Comparison of ENCODE assay signal across 8 cellular contexts in the genomic region with DNA sequence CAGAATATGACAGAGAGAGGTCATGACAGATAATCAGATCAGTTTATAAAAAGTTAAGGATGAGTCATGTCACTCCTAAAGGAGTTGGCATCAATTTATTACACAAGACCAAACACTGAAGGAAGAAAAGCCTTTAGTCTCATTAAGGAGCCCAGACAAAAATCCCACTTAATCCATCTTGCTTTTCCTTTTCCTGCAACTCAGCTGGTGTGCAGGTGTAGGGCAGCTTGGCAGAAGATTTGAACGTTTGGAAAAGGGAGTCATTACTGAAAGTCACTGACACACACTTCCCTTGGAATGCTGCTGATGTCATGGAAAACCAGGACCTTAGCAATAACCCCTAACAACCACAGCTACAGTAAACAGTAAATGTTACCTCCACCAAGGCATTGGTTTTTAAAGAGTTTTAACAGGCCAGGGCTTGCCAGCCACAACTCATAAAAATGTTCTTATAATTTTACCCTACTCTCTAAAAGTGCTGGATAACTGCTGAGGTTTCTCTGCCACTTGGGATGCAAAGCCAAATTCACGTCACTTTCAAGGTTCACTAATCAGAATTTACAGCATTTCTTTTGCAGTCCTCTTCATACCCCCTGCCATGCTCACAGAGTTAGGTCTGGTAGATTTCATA.
DNase-seq lines count a peak whose midpoint lies in the region; ATAC-seq and TF ChIP-seq lines count a peak whose summit lies in the region.

No MANE protein-coding gene starts in this region.

- no peaks in the 10 kb centered on the region for H3K27me3 Mint-ChIP-seq in glutamatergic neuron (ENCODE audit: unreplicated experiment)

- H3K9ac ChIP-seq in colonic mucosa (ENCODE audit: low read depth in 2 of 2, low read length in 2 of 2), result no peak overlapping the region

- intact Hi-C loops in colonic mucosa (cut with DNase I), result loop anchor here (10.0 kb wide), 1 partner anchor 195 kb away; no protein-coding TSS in a partner anchor

- H3K4me1 ChIP-seq in colonic mucosa, result peaks cover 14% of the 10 kb centered on the region

- H3K27me3 ChIP-seq in colonic mucosa (no peaks in the 10 kb centered on the region), H7 (ENCODE audit: control insufficient read depth, insufficient read depth, low read length) (no peaks in the 10 kb centered on the region)

- H3K4me1 Mint-ChIP-seq in glutamatergic neuron (ENCODE audit: low read depth, unreplicated experiment), result peaks cover 10% of the 10 kb centered on the region

- H3K36me3 Mint-ChIP-seq in glutamatergic neuron (ENCODE audit: unreplicated experiment), result no peaks in the 10 kb centered on the region

- H3K36me3 ChIP-seq in colonic mucosa (no peaks in the 10 kb centered on the region), H7 (replicated peaks; ENCODE audit: control insufficient read depth, insufficient read depth, low read length) (no peaks in the 10 kb centered on the region)

- ATAC-seq in HG02571 (IDR thresholded peaks at IDR 0.05; ENCODE audit: unreplicated experiment), result no peak

- TF ChIP-seq CTCF in colonic mucosa (IDR thresholded peaks at IDR 0.05) (no peak), glutamatergic neuron (IDR thresholded peaks at IDR 0.05; ENCODE audit: partially characterized antibody, unreplicated experiment) (no peak)

- no peaks in the 10 kb centered on the region for H3K9me3 ChIP-seq in colonic mucosa

- H3K27ac ChIP-seq in colonic mucosa, result peak overlapping the region; percentile 65

- no peak overlapping the region for H3K4me3 ChIP-seq in colonic mucosa
- no peak overlapping the region for H3K4me3 ChIP-seq in H7 (ENCODE audit: insufficient read depth, low read depth, low read length)

- H3K27ac Mint-ChIP-seq in glutamatergic neuron (ENCODE audit: unreplicated experiment), result no peak overlapping the region

- no peaks in the 10 kb centered on the region for H3K9me3 Mint-ChIP-seq in glutamatergic neuron (ENCODE audit: unreplicated experiment)

- H3K4me3 Mint-ChIP-seq in glutamatergic neuron (ENCODE audit: unreplicated experiment), result no peak overlapping the region

- DNase-seq in AG20443 (ENCODE audit: low spot score), result peak; percentile 72
- DNase-seq in NCI-H187 treated with DMSO at 0.1 percent for 48 hours (lab: John Stamatoyannopoulos, UW), result peak; percentile 39
- DNase-seq in colonic mucosa, result peak; percentile 74
- DNase-seq in medulla oblongata (ENCODE audit: extremely low spot score), result peak; percentile 28
- no peak for DNase-seq in stimulated activated CD4-positive, alpha-beta T cell treated with anti-CD3 and anti-CD28 coated beads, Interleukin-4, amount 100 ng/mL, for 1 hour
- no peak for DNase-seq in glutamatergic neuron
- DNase-seq in H7, result no peak

Comparison
In these comparisons a context has a peak if more than half of its experiments do, and no peak if none do; other contexts are left out.
1. DNase-seq: peak in AG20443 (single experiment), NCI-H187 treated with DMSO at 0.1 percent for 48 hours (single experiment), colonic mucosa (single experiment) and medulla oblongata (single experiment); none in stimulated activated CD4-positive, alpha-beta T cell treated with anti-CD3 and anti-CD28 coated beads, Interleukin-4, amount 100 ng/mL, for 1 hour (single experiment), glutamatergic neuron (single experiment) and H7 (single experiment).